In the genomic region with DNA sequence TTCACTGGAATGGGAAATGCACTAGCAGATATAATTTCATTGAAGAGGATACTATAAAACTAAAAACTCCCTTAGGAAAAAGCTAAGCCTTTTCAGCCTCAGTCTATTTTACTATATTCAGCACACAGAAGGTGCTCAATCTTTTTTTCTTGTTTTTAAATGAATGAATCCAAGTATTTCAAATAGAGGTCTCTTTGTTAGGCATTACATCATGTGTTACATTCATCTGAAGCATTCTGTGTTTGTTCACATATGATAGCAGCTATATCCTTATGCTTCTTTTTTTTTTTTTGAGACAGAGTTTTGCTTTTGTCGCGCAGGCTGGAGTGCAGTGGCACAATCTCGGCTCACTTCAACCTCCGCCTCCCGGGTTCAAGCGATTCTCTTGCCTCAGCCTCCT, we compare ENCODE assay signal across 26 cellular contexts.
"Had no signal": no experiment of that assay in that cellular context is flagged by ENCODE, and none has a peak within 500 bp of the region (broad histone marks: within the 10 kb centered on the region; RNA-seq: fewer than 3 reads in every experiment).

No MANE protein-coding gene starts in this region.

- H3K9me3 Mint-ChIP-seq: nephron; neural progenitor cell; stimulated activated memory B cell treated with anti-CD40 and anti-IgM and Interleukin-4, amounts not matched to agents 10 μg/mL and 1 μg/mL and 100 μg/mL, for 72 hours; stimulated activated naive CD8-positive, alpha-beta T cell treated with anti-CD3 and anti-CD28 coated beads, Interleukin-15, amount 100 ng/mL, for 72 hours had no signal

- H3K36me3 ChIP-seq: colonic mucosa, esophagus muscularis mucosa, neural progenitor cell, prostate gland, sigmoid colon, thyroid gland, vagina had no signal

- H3K4me1 ChIP-seq: colonic mucosa, foreskin keratinocyte, neural progenitor cell, parathyroid adenoma, prostate gland, spleen, thyroid gland, vagina had no signal

- H3K4me1 Mint-ChIP-seq: neural progenitor cell; stimulated activated memory B cell treated with anti-CD40 and anti-IgM and Interleukin-4, amounts not matched to agents 10 μg/mL and 1 μg/mL and 100 μg/mL, for 72 hours had no signal

- ATAC-seq: foreskin keratinocyte; left lobe of liver; naive thymus-derived CD4-positive, alpha-beta T cell; right cardiac atrium; stimulated activated memory B cell treated with anti-CD40 and anti-IgM and Interleukin-4, amounts not matched to agents 10 μg/mL and 1 μg/mL and 100 μg/mL, for 72 hours; stimulated activated naive CD8-positive, alpha-beta T cell treated with anti-CD3 and anti-CD28 coated beads, Interleukin-15, amount 100 ng/mL, for 72 hours had no signal

- H3K4me3 ChIP-seq: colonic mucosa, esophagus muscularis mucosa, neural progenitor cell, prostate gland, sigmoid colon, skin epidermis, spleen, thyroid gland, vagina had no signal

- H3K27ac Mint-ChIP-seq: naive thymus-derived CD4-positive, alpha-beta T cell; nephron; neural progenitor cell; stimulated activated memory B cell treated with anti-CD40 and anti-IgM and Interleukin-4, amounts not matched to agents 10 μg/mL and 1 μg/mL and 100 μg/mL, for 72 hours had no signal

- H3K27ac ChIP-seq: colonic mucosa, esophagus muscularis mucosa, foreskin keratinocyte, neural progenitor cell, parathyroid adenoma, prostate gland, sigmoid colon, skin epidermis, spleen, thyroid gland, vagina had no signal

- H3K27me3 Mint-ChIP-seq: naive thymus-derived CD4-positive, alpha-beta T cell; stimulated activated memory B cell treated with anti-CD40 and anti-IgM and Interleukin-4, amounts not matched to agents 10 μg/mL and 1 μg/mL and 100 μg/mL, for 72 hours; stimulated activated naive CD8-positive, alpha-beta T cell treated with anti-CD3 and anti-CD28 coated beads, Interleukin-15, amount 100 ng/mL, for 72 hours had no signal

- DNase-seq: colonic mucosa; dermis blood vessel endothelial cell; effector memory CD4-positive, alpha-beta T cell; foreskin keratinocyte; head of caudate nucleus; kidney; mesendoderm; midbrain; naive thymus-derived CD4-positive, alpha-beta T cell; right cardiac atrium; sigmoid colon; spleen; stimulated activated CD4-positive, alpha-beta T cell treated with anti-CD3 and anti-CD28 coated beads, Interleukin-4, amount 100 ng/mL, for 4 hours; stimulated activated naive CD8-positive, alpha-beta T cell treated with anti-CD3 and anti-CD28 coated beads, Interleukin-15, amount 100 ng/mL, for 72 hours; thyroid gland; trophoblast cell had no signal

- H3K27me3 ChIP-seq: colonic mucosa, esophagus muscularis mucosa, foreskin keratinocyte, neural progenitor cell, sigmoid colon, spleen, thyroid gland, vagina had no signal

- H3K9me3 ChIP-seq: colonic mucosa, esophagus muscularis mucosa, prostate gland, sigmoid colon, thyroid gland, vagina had no signal

- H3K4me3 Mint-ChIP-seq: naive thymus-derived CD4-positive, alpha-beta T cell; nephron; neural progenitor cell; stimulated activated memory B cell treated with anti-CD40 and anti-IgM and Interleukin-4, amounts not matched to agents 10 μg/mL and 1 μg/mL and 100 μg/mL, for 72 hours; stimulated activated naive CD8-positive, alpha-beta T cell treated with anti-CD3 and anti-CD28 coated beads, Interleukin-15, amount 100 ng/mL, for 72 hours had no signal

- FAIRE-seq: endothelial cell of umbilical vein, kidney had no signal
